16 cellular contexts compared by ENCODE assay signal in genomic region chr6:141244366-141244765, GRCh38.
"Had no signal": no experiment of that assay in that cellular context is flagged by ENCODE, and none has a peak within 500 bp of the region (broad histone marks: within the 10 kb centered on the region; RNA-seq: fewer than 3 reads in every experiment).

No MANE protein-coding gene starts in this region.

- H3K4me1 ChIP-seq: heart right ventricle, left lung, spleen, upper lobe of left lung had no signal

- DNase-seq: activated CD4-positive, alpha-beta memory T cell treated with anti-CD3 and anti-CD28 coated beads, Interleukin-2, amount 10 ng/mL, durations not matched to agents 7 days and 5 days; activated CD4-positive, alpha-beta T cell treated with anti-CD3 and anti-CD28 coated beads, Interleukin-2, amount 10 ng/mL, durations not matched to agents 24 days and 14 days; activated gamma-delta T cell treated with Interleukin-2 at 50 U/mL for 16 hours; activated T-cell treated with anti-CD3 and anti-CD28 coated beads for 4 hours; aorta; heart right ventricle; islet precursor cell; left lung; naive thymus-derived CD8-positive, alpha-beta T cell; spleen; stimulated activated CD4-positive, alpha-beta T cell treated with anti-CD3 and anti-CD28 coated beads, Interleukin-4, amount 100 ng/mL, for 1 hour; stimulated activated naive CD8-positive, alpha-beta T cell treated with anti-CD3 and anti-CD28 coated beads, Interleukin-15, Interleukin-2, amounts not matched to agents 100 U/mL and 50 U/mL, for 24 hours; T-helper 17 cell; upper lobe of left lung had no signal

- ATAC-seq: heart right ventricle; left lung; naive thymus-derived CD8-positive, alpha-beta T cell; stimulated activated naive CD8-positive, alpha-beta T cell treated with anti-CD3 and anti-CD28 coated beads, Interleukin-15, Interleukin-2, amounts not matched to agents 100 U/mL and 50 U/mL, for 24 hours; T-helper 17 cell had no signal

- H3K36me3 ChIP-seq: heart right ventricle, left lung, spleen, upper lobe of left lung had no signal

- H3K27me3 ChIP-seq: heart right ventricle, left lung, spleen, upper lobe of left lung had no signal

- H3K27ac ChIP-seq: epithelial cell of prostate, heart right ventricle, left lung, spleen, upper lobe of left lung had no signal

- H3K4me3 ChIP-seq: heart right ventricle, left lung, lung, spleen, upper lobe of left lung had no signal

- H3K9me3 ChIP-seq: heart right ventricle, left lung, spleen, upper lobe of left lung had no signal
